24 cellular contexts compared by ENCODE assay signal in the genomic region with DNA sequence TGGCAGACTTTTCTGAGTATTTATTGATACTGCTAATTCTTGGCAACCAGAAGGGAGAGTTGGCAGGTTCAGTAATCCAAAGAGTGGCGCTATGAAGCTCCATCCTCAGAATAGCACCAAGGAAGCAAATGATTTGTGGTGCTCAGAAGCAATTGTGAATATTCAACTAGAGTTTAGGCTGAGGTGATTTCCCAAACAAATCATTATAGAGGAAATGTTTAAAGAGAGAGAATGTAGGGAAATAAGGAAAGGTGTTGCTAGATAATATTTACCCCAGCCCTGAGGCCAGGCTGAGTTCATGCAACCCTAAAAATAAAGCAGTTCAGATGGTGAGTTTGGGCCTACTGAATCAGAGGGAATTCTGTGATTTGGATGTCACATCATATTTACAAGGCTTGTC.
"Had no signal": no experiment of that assay in that cellular context is flagged by ENCODE, and none has a peak within 500 bp of the region (broad histone marks: within the 10 kb centered on the region; RNA-seq: fewer than 3 reads in every experiment).

No MANE protein-coding gene starts in this region.

- DNase-seq: naive thymus-derived CD8-positive, alpha-beta T cell; nephron progenitor cell; nucleus accumbens; pancreas; right cardiac atrium; right lobe of liver; sigmoid colon; small intestine; stimulated activated CD4-positive, alpha-beta T cell treated with anti-CD3 and anti-CD28 coated beads, Interleukin-15, amount 100 ng/mL, for 24 hours; stimulated activated CD4-positive, alpha-beta T cell treated with anti-CD3 and anti-CD28 coated beads, Interleukin-2, amount 100 ng/mL, for 24 hours; stimulated activated CD4-positive, alpha-beta T cell treated with anti-CD3 and anti-CD28 coated beads, Interleukin-2, amount 100 ng/mL, for 48 hours; stimulated activated CD4-positive, alpha-beta T cell treated with anti-CD3 and anti-CD28 coated beads, Interleukin-4, amount 100 ng/mL, for 24 hours; stimulated activated naive B cell treated with anti-CD40 and anti-IgM and Interleukin-4, amounts not matched to agents 10 μg/mL and 1 μg/mL and 100 μg/mL, for 72 hours; stimulated activated naive CD8-positive, alpha-beta T cell treated with anti-CD3 and anti-CD28 coated beads, Interleukin-15, amount 100 ng/mL, for 72 hours; stimulated activated naive CD8-positive, alpha-beta T cell treated with anti-CD3 and anti-CD28 coated beads, Interleukin-15, Interleukin-2, amounts not matched to agents 100 U/mL and 50 U/mL, for 24 hours; substantia nigra; testis; tibial artery; transverse colon; upper lobe of right lung; uterus had no signal

- H3K27ac ChIP-seq: neutrophil, pancreas, prostate gland, right lobe of liver, sigmoid colon, suprapubic skin, testis, tibial artery, transverse colon, upper lobe of right lung, uterus had no signal
